In the genomic region with DNA sequence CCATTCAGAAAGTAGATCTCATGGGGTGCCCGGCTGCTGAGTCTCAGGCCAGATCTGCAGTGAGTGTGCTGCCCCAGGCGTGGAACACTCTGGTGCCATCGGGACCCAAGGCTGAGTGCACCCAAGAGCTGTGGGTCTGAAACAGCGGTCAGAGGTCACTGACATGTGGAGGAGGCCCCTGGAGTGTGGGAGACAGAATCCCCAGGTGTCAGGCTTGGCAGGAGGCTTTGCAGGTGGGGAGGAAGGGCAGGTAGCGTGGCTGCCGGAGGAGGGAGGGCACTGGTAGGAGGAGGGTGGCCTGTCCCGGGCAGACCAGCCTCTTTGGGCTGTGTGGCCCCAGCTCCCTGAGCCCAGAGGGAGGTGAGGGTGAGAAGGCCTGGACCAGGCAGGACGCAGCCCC, we compare ENCODE assay signal across 17 cellular contexts. TPM values are rescaled to one million over a fixed set of nuclear protein-coding genes. Genes with fewer than 3 reads are reported as not detected.
DNase-seq lines count a peak whose midpoint lies in the region; ATAC-seq and TF ChIP-seq lines count a peak whose summit lies in the region.
"Had no signal": no experiment of that assay in that cellular context is flagged by ENCODE, and none has a peak within 500 bp of the region (broad histone marks: within the 10 kb centered on the region; RNA-seq: fewer than 3 reads in every experiment).

No MANE protein-coding gene starts in this region.

- H4K20me1 ChIP-seq in neural progenitor cell (ENCODE audit: low read depth): no peaks in the 10 kb centered on the region

- H3K9ac ChIP-seq in endodermal cell (ENCODE audit: extremely low read depth, low read length, poor library complexity, severe bottlenecking): no peak overlapping the region
- H3K9ac ChIP-seq in neural progenitor cell: no peak overlapping the region

- intact Hi-C loops in right lobe of liver (cut with DNase I): no loop called here

- H3K9me3 ChIP-seq in endodermal cell (ENCODE audit: control insufficient read depth, low read length) (no peaks in the 10 kb centered on the region), right lobe of liver (no peaks in the 10 kb centered on the region), neural progenitor cell (ENCODE audit: low read depth) (no peaks in the 10 kb centered on the region)
- H3K9me3 ChIP-seq: A549, BE2C had no signal

- H3K4me3 Mint-ChIP-seq in endodermal cell: no peak overlapping the region
- H3K4me3 Mint-ChIP-seq in neural progenitor cell: no peak overlapping the region
- H3K4me3 Mint-ChIP-seq: CD4-positive, alpha-beta memory T cell; GM23338 had no signal

- H2AFZ ChIP-seq in neural progenitor cell (replicated peaks): no peak overlapping the region
- H2AFZ ChIP-seq: GM23338 had no signal

- H3K36me3 ChIP-seq in endodermal cell (ENCODE audit: control insufficient read depth, insufficient read depth, low read length) (no peaks in the 10 kb centered on the region), right lobe of liver (peaks cover 0 to 5% (median 0%) of the 10 kb centered on the region in 4 donors), neural progenitor cell (no peaks in the 10 kb centered on the region)
- H3K36me3 ChIP-seq: BE2C had no signal

- H3K4me1 ChIP-seq in endodermal cell (ENCODE audit: control insufficient read depth, insufficient read depth, low read length) (peaks cover 4% of the 10 kb centered on the region), right lobe of liver (peaks cover 0 to 32% (median 6%) of the 10 kb centered on the region in 4 donors), neural progenitor cell (peaks cover 6% of the 10 kb centered on the region)
- H3K4me1 ChIP-seq: A549, BE2C had no signal

- TF ChIP-seq POLR2A in right lobe of liver (IDR thresholded peaks at IDR 0.05): peak; percentile 52

- peak; percentile 26 for DNase-seq in endodermal cell
- peak in 2 of 3 donors; percentile 86 to 90 for DNase-seq in right lobe of liver
- DNase-seq in neural progenitor cell (ENCODE audit: low spot score): no peak
- no peak for DNase-seq in cerebellar nuclear complex (lab: John Stamatoyannopoulos, UW)
- DNase-seq: BE2C; CD4-positive, alpha-beta memory T cell; DMS79; H7 had no signal

- no peaks in the 10 kb centered on the region for H3F3A ChIP-seq in neural progenitor cell (ENCODE audit: low read depth)

- H3K4me2 ChIP-seq in neural progenitor cell: no peak overlapping the region
- H3K4me2 ChIP-seq: A549, GM23338 had no signal

- 96 to 100% methylated on average over 2 to 4 of the region's 8 CpGs for WGBS in endodermal cell (ENCODE audit: insufficient coverage in 1 of 2, insufficient read length in 1 of 2), 2 experiments
- WGBS in right lobe of liver (ENCODE audit: insufficient coverage, low coverage, low lambda C conversion rate, missing lambda C conversion rate): 37% methylated on average over 2 of the region's 8 CpGs

- no peak for TF ChIP-seq CTCF in endodermal cell (conservative IDR thresholded peaks at IDR 0.05)
- TF ChIP-seq CTCF in right lobe of liver (IDR thresholded peaks at IDR 0.05): no peak
- no peak for TF ChIP-seq CTCF in neural progenitor cell (IDR thresholded peaks at IDR 0.05)

- H3K4me3 ChIP-seq in endodermal cell (ENCODE audit: low read length): no peak overlapping the region
- peak overlapping the region in 2 of 3 donors; percentile 38 to 50 for H3K4me3 ChIP-seq in right lobe of liver
- H3K4me3 ChIP-seq in neural progenitor cell: no peak overlapping the region
- H3K4me3 ChIP-seq: A549, GM12878, GM23338 had no signal

- H3K79me2 ChIP-seq in neural progenitor cell (ENCODE audit: low read depth): no peaks in the 10 kb centered on the region

- H3K27ac Mint-ChIP-seq in endodermal cell (no peak overlapping the region), neural progenitor cell (peak overlapping the region; percentile 83)
- H3K27ac Mint-ChIP-seq: CD4-positive, alpha-beta memory T cell; GM23338 had no signal

- peaks cover 18% of the 10 kb centered on the region for H3K27me3 ChIP-seq in endodermal cell (ENCODE audit: control insufficient read depth, insufficient read depth, low read length, poor library complexity, severe bottlenecking)
- no peaks in the 10 kb centered on the region for H3K27me3 ChIP-seq in right lobe of liver
- peaks cover 18% of the 10 kb centered on the region for H3K27me3 ChIP-seq in neural progenitor cell
- H3K27me3 ChIP-seq: BE2C had no signal

- H3K27ac ChIP-seq in endodermal cell (ENCODE audit: low read depth, low read length) (no peak overlapping the region), right lobe of liver (peak overlapping the region in 2 of 3 donors; percentile 60 to 76), neural progenitor cell (no peak overlapping the region)
- H3K27ac ChIP-seq: A549, C4-2B had no signal

- H3K9me3 Mint-ChIP-seq in endodermal cell (no peaks in the 10 kb centered on the region), neural progenitor cell (no peaks in the 10 kb centered on the region)
- H3K9me3 Mint-ChIP-seq: GM23338 had no signal

- H3K27me3 Mint-ChIP-seq in endodermal cell (ENCODE audit: insufficient read depth): peaks cover 42% of the 10 kb centered on the region
- H3K27me3 Mint-ChIP-seq in neural progenitor cell (ENCODE audit: insufficient read depth, low read depth): peaks cover 8% of the 10 kb centered on the region

- peaks cover 5% of the 10 kb centered on the region for H3K4me1 Mint-ChIP-seq in endodermal cell
- H3K4me1 Mint-ChIP-seq in neural progenitor cell: peaks cover 9% of the 10 kb centered on the region
- H3K4me1 Mint-ChIP-seq: GM23338 had no signal

- peak; percentile 2 to 60 (median 6) for ATAC-seq in right lobe of liver
- no peak for ATAC-seq in HG03354 (IDR thresholded peaks at IDR 0.05; ENCODE audit: poor library complexity, severe bottlenecking, unreplicated experiment)
- ATAC-seq in GM21619 (IDR thresholded peaks at IDR 0.05; ENCODE audit: unreplicated experiment): no peak
- ATAC-seq: A549, GM12878, GM23338 had no signal

- H3K36me3 Mint-ChIP-seq in endodermal cell (ENCODE audit: low read depth) (no peaks in the 10 kb centered on the region), neural progenitor cell (no peaks in the 10 kb centered on the region)
- H3K36me3 Mint-ChIP-seq: CD4-positive, alpha-beta memory T cell had no signal

RNA-seq across cellular contexts. Expression of a gene that starts 31.7 kb away (rescaled TPM):
- not detected for total RNA-seq in endodermal cell
- polyA plus RNA-seq in endodermal cell (2013, experiment 1 of 2): not detected
- polyA plus RNA-seq in endodermal cell (2013, experiment 2 of 2): not detected
- 1 to 10 TPM in 3 of 6 experiments, under 1 TPM in 2, not detected in 1; 0.79 to 1.5 (median 1.2) TPM for total RNA-seq in right lobe of liver
- total RNA-seq in neural progenitor cell (ENCODE audit: low replicate concordance): not detected in 2 replicates
- total RNA-seq: CD4-positive, alpha-beta memory T cell; G401; GM12878; GM23338; H7; HT1080 had no signal
- polyA plus RNA-seq: A549; AG04450; CD4-positive, alpha-beta memory T cell; GM12878; GM23338 had no signal

RNA-seq across cellular contexts. Expression of a gene that starts 35.7 kb away (rescaled TPM):
- total RNA-seq in endodermal cell (not detected), right lobe of liver (not detected), neural progenitor cell (ENCODE audit: low replicate concordance) (not detected in 2 replicates)
- not detected for polyA plus RNA-seq in endodermal cell (2013, experiment 1 of 2)
- polyA plus RNA-seq in endodermal cell (2013, experiment 2 of 2): not detected
- total RNA-seq: CD4-positive, alpha-beta memory T cell; G401; GM12878; GM23338; H7; HT1080 had no signal
- polyA plus RNA-seq: A549; AG04450; CD4-positive, alpha-beta memory T cell; GM12878; GM23338 had no signal

RNA-seq across cellular contexts. Expression of a gene that starts 43.4 kb away (rescaled TPM):
- total RNA-seq in endodermal cell (not detected), right lobe of liver (not detected), neural progenitor cell (ENCODE audit: low replicate concordance) (not detected in 2 replicates)
- polyA plus RNA-seq in endodermal cell (2013, experiment 1 of 2): not detected
- not detected for polyA plus RNA-seq in endodermal cell (2013, experiment 2 of 2)
- total RNA-seq: CD4-positive, alpha-beta memory T cell; G401; GM12878; GM23338; H7; HT1080 had no signal
- polyA plus RNA-seq: A549; AG04450; CD4-positive, alpha-beta memory T cell; GM12878; GM23338 had no signal

RNA-seq across cellular contexts. Expression of a gene that starts 57.0 kb away (rescaled TPM):
- total RNA-seq in endodermal cell (not detected), right lobe of liver (not detected), neural progenitor cell (ENCODE audit: low replicate concordance) (not detected in 2 replicates)
- polyA plus RNA-seq in endodermal cell (2013, experiment 1 of 2): not detected
- not detected for polyA plus RNA-seq in endodermal cell (2013, experiment 2 of 2)
- total RNA-seq: CD4-positive, alpha-beta memory T cell; G401; GM12878; GM23338; H7; HT1080 had no signal
- polyA plus RNA-seq: A549; AG04450; CD4-positive, alpha-beta memory T cell; GM12878; GM23338 had no signal

Comparison
In these comparisons a context has a peak if more than half of its experiments do, and no peak if none do; other contexts are left out.
1. DNase-seq: peak in endodermal cell (single experiment) and right lobe of liver (2 of 3); none in neural progenitor cell (single experiment) and cerebellar nuclear complex (0 of 2).
2. H3K27ac ChIP-seq: peak in right lobe of liver (2 of 3); none in endodermal cell (single experiment) and neural progenitor cell (single experiment).
3. H3K4me3 ChIP-seq: peak in right lobe of liver (2 of 3); none in endodermal cell (single experiment) and neural progenitor cell (single experiment).
4. ATAC-seq: peak in right lobe of liver (4 of 4); none in HG03354 (single experiment) and GM21619 (single experiment).